ENCODE assay signal across 29 cellular contexts in genomic region chr6:19342616-19343015, GRCh38.
"Had no signal": no experiment of that assay in that cellular context is flagged by ENCODE, and none has a peak within 500 bp of the region (broad histone marks: within the 10 kb centered on the region; RNA-seq: fewer than 3 reads in every experiment).

No MANE protein-coding gene starts in this region.

- H3K27ac ChIP-seq: gastroesophageal sphincter, neutrophil, parathyroid adenoma, stomach, suprapubic skin, tibial nerve had no signal

- H3K4me3 ChIP-seq: gastroesophageal sphincter, smooth muscle cell, stomach, suprapubic skin, tibial nerve had no signal

- H3K27me3 Mint-ChIP-seq: activated B cell treated with CpG ODN at 0.5 μM for 24 hours; activated CD4-positive, alpha-beta T cell treated with anti-CD3 and anti-CD28 coated beads for 36 hours; activated naive CD8-positive, alpha-beta T cell; effector memory CD8-positive, alpha-beta T cell; stimulated activated memory B cell treated with anti-CD40 and anti-IgM and Interleukin-4, amounts not matched to agents 10 μg/mL and 1 μg/mL and 100 μg/mL, for 72 hours; T-helper 17 cell had no signal

- H3K36me3 ChIP-seq: gastroesophageal sphincter, neutrophil, stomach, suprapubic skin, tibial nerve had no signal

- H3K4me2 ChIP-seq: smooth muscle cell had no signal

- DNase-seq: activated B cell treated with CpG ODN at 0.5 μM for 24 hours; activated CD4-positive, alpha-beta T cell treated with anti-CD3 and anti-CD28 coated beads for 36 hours; activated CD4-positive, alpha-beta T cell treated with anti-CD3 and anti-CD28 coated beads, Interleukin-2, amount 50 U/mL, for 4 hours; activated CD8-positive, alpha-beta memory T cell treated with anti-CD3 and anti-CD28 coated beads, Interleukin-2, amount 50 U/mL, for 48 hours; activated naive CD4-positive, alpha-beta T cell; activated T-cell treated with anti-CD3 and anti-CD28 coated beads, Interleukin-2, amount 50 U/mL, for 4 hours; amniotic stem cell; caudate nucleus; effector memory CD8-positive, alpha-beta T cell; head of caudate nucleus; hypothalamus; islet precursor cell; left cardiac atrium; mesenchymal stem cell; stimulated activated CD4-positive, alpha-beta T cell treated with anti-CD3 and anti-CD28 coated beads, Interleukin-15, amount 100 ng/mL, for 24 hours; stomach; SW 1271; T-helper 17 cell had no signal

- H3K9me3 ChIP-seq: gastroesophageal sphincter, stomach, suprapubic skin had no signal

- H3K36me3 Mint-ChIP-seq: activated naive CD8-positive, alpha-beta T cell; stimulated activated memory B cell treated with anti-CD40 and anti-IgM and Interleukin-4, amounts not matched to agents 10 μg/mL and 1 μg/mL and 100 μg/mL, for 72 hours had no signal

- H3K4me1 ChIP-seq: gastroesophageal sphincter, parathyroid adenoma, stomach, suprapubic skin, tibial nerve had no signal

- H3K79me2 ChIP-seq: parathyroid adenoma had no signal

- H3K9ac ChIP-seq: parathyroid adenoma had no signal

- H3K27me3 ChIP-seq: gastroesophageal sphincter, neutrophil, stomach, suprapubic skin, tibial nerve had no signal

- H3K27ac Mint-ChIP-seq: activated B cell treated with CpG ODN at 0.5 μM for 24 hours; activated CD4-positive, alpha-beta T cell treated with anti-CD3 and anti-CD28 coated beads for 36 hours; activated naive CD8-positive, alpha-beta T cell; activated T-helper 2 cell treated with anti-CD3 and anti-CD28 coated beads, Interferon-gamma antibody, Interleukin-2, Interleukin-4, amounts not matched to agents 10 μg/mL and 5 μg/mL and 100 μg/mL, durations not matched to agents 14 hours and 24 hours and 36 hours; effector memory CD8-positive, alpha-beta T cell; stimulated activated memory B cell treated with anti-CD40 and anti-IgM and Interleukin-4, amounts not matched to agents 10 μg/mL and 1 μg/mL and 100 μg/mL, for 72 hours; T-helper 17 cell had no signal

- ATAC-seq: activated CD4-positive, alpha-beta T cell treated with anti-CD3 and anti-CD28 coated beads for 36 hours; activated T-cell treated with anti-CD3 and anti-CD28 coated beads, Interleukin-2, amount 50 U/mL, for 4 hours; effector memory CD8-positive, alpha-beta T cell; gastroesophageal sphincter; left cardiac atrium; sciatic nerve; stimulated activated memory B cell treated with anti-CD40 and anti-IgM and Interleukin-4, amounts not matched to agents 10 μg/mL and 1 μg/mL and 100 μg/mL, for 72 hours; T-helper 17 cell had no signal

- H2AFZ ChIP-seq: parathyroid adenoma had no signal

- H3K4me1 Mint-ChIP-seq: activated B cell treated with CpG ODN at 0.5 μM for 24 hours; activated CD4-positive, alpha-beta T cell treated with anti-CD3 and anti-CD28 coated beads for 36 hours; stimulated activated memory B cell treated with anti-CD40 and anti-IgM and Interleukin-4, amounts not matched to agents 10 μg/mL and 1 μg/mL and 100 μg/mL, for 72 hours; T-helper 17 cell had no signal

- H3K4me3 Mint-ChIP-seq: activated B cell treated with CpG ODN at 0.5 μM for 24 hours; activated CD4-positive, alpha-beta T cell treated with anti-CD3 and anti-CD28 coated beads for 36 hours; activated naive CD8-positive, alpha-beta T cell; activated T-cell treated with anti-CD3 and anti-CD28 coated beads, Interleukin-2, amount 50 U/mL, for 4 hours; effector memory CD8-positive, alpha-beta T cell; nephron; stimulated activated memory B cell treated with anti-CD40 and anti-IgM and Interleukin-4, amounts not matched to agents 10 μg/mL and 1 μg/mL and 100 μg/mL, for 72 hours; T-helper 17 cell had no signal
